In genomic region chr6:136250686-136251008, GRCh38 we compare ENCODE assay signal across 8 cellular contexts. TPM values are rescaled to one million over a fixed set of nuclear protein-coding genes. Genes with fewer than 3 reads are reported as not detected.
DNase-seq lines count a peak whose midpoint lies in the region; ATAC-seq and TF ChIP-seq lines count a peak whose summit lies in the region.

No MANE protein-coding gene starts in this region.

- TF ChIP-seq CTCF in NB4 (IDR thresholded peaks at IDR 0.05; ENCODE audit: low read depth, low read length) (no peak), nephron progenitor cell (IDR thresholded peaks at IDR 0.05) (no peak)

- H3K9me3 ChIP-seq in effector memory CD4-positive, alpha-beta T cell (ENCODE audit: control insufficient read depth, low read length), result no peaks in the 10 kb centered on the region

- TF ChIP-seq POLR2A in NB4 (IDR thresholded peaks at IDR 0.05; ENCODE audit: extremely low read depth, insufficient read length), result no peak

- no peaks in the 10 kb centered on the region for H3K9me3 Mint-ChIP-seq in nephron progenitor cell

- H3K4me1 Mint-ChIP-seq in nephron progenitor cell, result peaks cover 31% of the 10 kb centered on the region

- peak overlapping the region; percentile 93 for H3K4me3 Mint-ChIP-seq in nephron progenitor cell

- peak overlapping the region; percentile 97 for H3K4me3 ChIP-seq in NB4 (ENCODE audit: low read depth, low read length)
- peak overlapping the region; percentile 75 for H3K4me3 ChIP-seq in effector memory CD4-positive, alpha-beta T cell (ENCODE audit: insufficient read depth, low read depth, low read length, poor library complexity, severe bottlenecking)

- H3K27ac ChIP-seq in effector memory CD4-positive, alpha-beta T cell (ENCODE audit: insufficient read depth, low read length, poor library complexity, severe bottlenecking), result peak overlapping the region; percentile 36

- DNase-seq in DMS53 treated with DMSO at 0.1 percent for 48 hours (lab: John Stamatoyannopoulos, UW; ENCODE audit: unreplicated experiment) (peak; percentile 56), NB4 (ENCODE audit: low read depth) (no peak), nephron progenitor cell (no peak), dermis blood vessel endothelial cell (no peak), COLO829 (ENCODE audit: low spot score) (no peak), GM19238 (ENCODE audit: insufficient read length, low spot score) (no peak)
- DNase-seq in effector memory CD4-positive, alpha-beta T cell, result no peak

- no peaks in the 10 kb centered on the region for H3K36me3 ChIP-seq in effector memory CD4-positive, alpha-beta T cell (ENCODE audit: control insufficient read depth, insufficient read depth, low read length)

- peaks cover 4% of the 10 kb centered on the region for H3K36me3 Mint-ChIP-seq in nephron progenitor cell (ENCODE audit: low read depth)

- no peak overlapping the region for H3K27ac Mint-ChIP-seq in nephron progenitor cell

- ATAC-seq in GM21576 (IDR thresholded peaks at IDR 0.05; ENCODE audit: unreplicated experiment), result peak; percentile 5

- peaks cover 10% of the 10 kb centered on the region for H3K4me1 ChIP-seq in effector memory CD4-positive, alpha-beta T cell (ENCODE audit: control insufficient read depth, insufficient read depth, low read length, poor library complexity, severe bottlenecking)

- H3K27me3 ChIP-seq in effector memory CD4-positive, alpha-beta T cell (replicated peaks; ENCODE audit: control insufficient read depth, insufficient read depth, low read length, poor library complexity, severe bottlenecking), result no peaks in the 10 kb centered on the region

- no peaks in the 10 kb centered on the region for H3K27me3 Mint-ChIP-seq in nephron progenitor cell (ENCODE audit: low read depth, poor library complexity)

RNA-seq across cellular contexts. Expression of gene MTFR2, which starts 0.5 kb away (rescaled TPM):
- 1.2 and 3.4 TPM in 2 replicates for total RNA-seq in dermis blood vessel endothelial cell

RNA-seq across cellular contexts. Expression of gene BCLAF1, which starts 39.0 kb away (rescaled TPM):
- total RNA-seq in dermis blood vessel endothelial cell, result 108 and 189 TPM in 2 replicates
